ENCODE assay signal across 25 cellular contexts in genomic region chr6:103699770-103700169, GRCh38.
"Had no signal": no experiment of that assay in that cellular context is flagged by ENCODE, and none has a peak within 500 bp of the region (broad histone marks: within the 10 kb centered on the region; RNA-seq: fewer than 3 reads in every experiment).

No MANE protein-coding gene starts in this region.

- H3K4me3 ChIP-seq: left ventricle myocardium inferior, lung, ovary, right atrium auricular region, skin epidermis, stomach, testis, thyroid gland, transverse colon, upper lobe of left lung, vagina had no signal

- ATAC-seq: natural killer cell; sciatic nerve; stimulated activated naive B cell treated with anti-CD40 and anti-IgM and Interleukin-4, amounts not matched to agents 10 μg/mL and 1 μg/mL and 100 μg/mL, for 72 hours; stimulated activated naive CD8-positive, alpha-beta T cell treated with anti-CD3 and anti-CD28 coated beads, Interleukin-15, Interleukin-2, amounts not matched to agents 100 U/mL and 50 U/mL, for 24 hours had no signal

- DNase-seq: hippocampal formation; immature natural killer cell; left ventricle myocardium inferior; mesendoderm; naive B cell; natural killer cell; nephron progenitor cell; ovary; stimulated activated CD4-positive, alpha-beta T cell treated with anti-CD3 and anti-CD28 coated beads, Interleukin-12 subunit alpha, Interleukin-12 subunit beta, amount 100 ng/mL, for 4 hours; stimulated activated CD4-positive, alpha-beta T cell treated with anti-CD3 and anti-CD28 coated beads, Interleukin-15, amount 100 ng/mL, for 24 hours; stimulated activated CD4-positive, alpha-beta T cell treated with anti-CD3 and anti-CD28 coated beads, Interleukin-2, amount 100 ng/mL, for 24 hours; stimulated activated CD4-positive, alpha-beta T cell treated with anti-CD3 and anti-CD28 coated beads, Interleukin-4, amount 100 ng/mL, for 1 hour; stimulated activated naive B cell treated with anti-CD40 and anti-IgM and Interleukin-4, amounts not matched to agents 10 μg/mL and 1 μg/mL and 100 μg/mL, for 72 hours; stimulated activated naive CD8-positive, alpha-beta T cell treated with anti-CD3 and anti-CD28 coated beads, Interleukin-15, Interleukin-2, amounts not matched to agents 100 U/mL and 50 U/mL, for 24 hours; stomach; testis; thyroid gland; transverse colon; upper lobe of left lung had no signal

- H3K27ac ChIP-seq: left ventricle myocardium inferior, ovary, right atrium auricular region, skin epidermis, stomach, testis, thyroid gland, transverse colon, upper lobe of left lung, vagina had no signal

- FAIRE-seq: islet of Langerhans had no signal

- H3K27me3 ChIP-seq: ovary, right atrium auricular region, stomach, testis, thyroid gland, transverse colon, upper lobe of left lung, vagina had no signal

- H3K9me3 ChIP-seq: left ventricle myocardium inferior, ovary, right atrium auricular region, stomach, testis, thyroid gland, transverse colon, upper lobe of left lung, vagina had no signal

- H3K36me3 ChIP-seq: left ventricle myocardium inferior, ovary, right atrium auricular region, stomach, thyroid gland, transverse colon, upper lobe of left lung, vagina had no signal

- H3K4me1 ChIP-seq: left ventricle myocardium inferior, right atrium auricular region, stomach, testis, thyroid gland, transverse colon, upper lobe of left lung, vagina had no signal
